In genomic region chr14:104969741-104970230, GRCh38 we compare ENCODE assay signal across 1 cellular context.
TF ChIP-seq lines count a peak whose summit lies in the region.

No MANE protein-coding gene starts in this region.

TF ChIP-seq in IMR-90, 13 proteins besides CTCF, POLR2A, EP300 and RAD21:
- TF ChIP-seq RFX5 (IDR thresholded peaks at IDR 0.05; ENCODE audit: low read depth, low read length) (no peak), FOS (IDR thresholded peaks at IDR 0.05; ENCODE audit: low read depth, low read length) (no peak), RCOR1 (IDR thresholded peaks at IDR 0.05; ENCODE audit: insufficient replicate concordance, low read length) (no peak)
